Comparison of ENCODE assay signal across 9 cellular contexts in the genomic region with DNA sequence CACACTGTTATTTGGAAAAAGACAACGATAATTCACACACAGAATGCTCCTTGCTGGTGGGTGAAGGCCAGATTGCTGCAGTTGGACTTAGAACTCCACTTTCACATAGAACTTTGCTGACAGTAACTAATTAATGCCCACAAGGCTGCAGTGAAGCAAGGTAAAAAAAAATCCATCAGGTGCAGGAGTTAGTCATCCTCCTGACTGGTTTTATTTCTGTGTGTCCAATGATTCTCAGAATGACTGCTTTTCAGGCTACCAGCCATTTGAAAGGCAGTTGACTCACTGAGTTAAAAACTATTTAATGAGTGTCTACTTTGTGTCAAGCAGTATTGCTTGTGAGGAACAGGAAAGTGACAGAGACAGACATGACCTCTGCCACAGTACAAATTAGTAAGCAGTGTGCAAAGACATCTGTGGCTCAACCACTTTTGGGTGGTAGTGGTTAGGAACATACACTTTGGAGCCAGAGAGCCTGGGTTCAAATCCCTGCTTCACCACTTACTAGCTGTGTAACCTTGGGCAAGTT. TPM values are rescaled to one million over a fixed set of nuclear protein-coding genes. Genes with fewer than 3 reads are reported as not detected.
DNase-seq lines count a peak whose midpoint lies in the region; ATAC-seq, FAIRE-seq and TF ChIP-seq lines count a peak whose summit lies in the region.
"Had no signal": no experiment of that assay in that cellular context is flagged by ENCODE, and none has a peak within 500 bp of the region (broad histone marks: within the 10 kb centered on the region; RNA-seq: fewer than 3 reads in every experiment).

No MANE protein-coding gene starts in this region.

- peaks cover 22% of the 10 kb centered on the region for H3K9me3 Mint-ChIP-seq in endodermal cell

- peak overlapping the region; percentile 20 for H3K4me2 ChIP-seq in keratinocyte (ENCODE audit: control insufficient read depth, extremely low read depth, insufficient read depth, low read depth, low read length)

- no peak overlapping the region for H2AFZ ChIP-seq in keratinocyte (ENCODE audit: control insufficient read depth, low read length)

- H3K4me1 Mint-ChIP-seq in endodermal cell: peaks cover 40% of the 10 kb centered on the region

- H3K9me1 ChIP-seq in keratinocyte (ENCODE audit: control insufficient read depth, extremely low read depth, insufficient read depth, low read length): no peaks in the 10 kb centered on the region

- no peaks in the 10 kb centered on the region for H3K9me3 ChIP-seq in keratinocyte (ENCODE audit: control insufficient read depth, low read depth, low read length)
- peaks cover 16% of the 10 kb centered on the region for H3K9me3 ChIP-seq in endodermal cell (ENCODE audit: control insufficient read depth, low read length)

- H3K36me3 Mint-ChIP-seq in endodermal cell (ENCODE audit: low read depth): peaks cover 18% of the 10 kb centered on the region

- FAIRE-seq in keratinocyte (lab: Jason Lieb, UNC): peak; percentile 79
- FAIRE-seq: islet of Langerhans had no signal

- H3K9ac ChIP-seq in keratinocyte (ENCODE audit: control insufficient read depth, extremely low read depth, insufficient read depth, low read length) (no peak overlapping the region), endodermal cell (ENCODE audit: extremely low read depth, low read length, poor library complexity, severe bottlenecking) (no peak overlapping the region)

- H3K27me3 ChIP-seq in keratinocyte (ENCODE audit: control insufficient read depth, extremely low read depth, insufficient read depth, low read length) (no peaks in the 10 kb centered on the region), endodermal cell (ENCODE audit: control insufficient read depth, insufficient read depth, low read length, poor library complexity, severe bottlenecking) (no peaks in the 10 kb centered on the region)

- H3K27ac ChIP-seq in keratinocyte (ENCODE audit: control insufficient read depth, insufficient read depth, low read length) (peak overlapping the region; percentile 60), endodermal cell (ENCODE audit: low read depth, low read length) (no peak overlapping the region)

- dilution Hi-C loops in keratinocyte (cut with MboI; ENCODE audit: extremely low pct_ligation_motif_present, low sequenced_read_pairs): no loop called here

- peaks cover 32% of the 10 kb centered on the region for H3K4me1 ChIP-seq in keratinocyte (ENCODE audit: control insufficient read depth, extremely low read depth, insufficient read depth, low read length)
- H3K4me1 ChIP-seq in endodermal cell (ENCODE audit: control insufficient read depth, insufficient read depth, low read length): no peaks in the 10 kb centered on the region

- WGBS in endodermal cell (ENCODE audit: insufficient coverage in 1 of 2, insufficient read length in 1 of 2), 2 experiments: 100% methylated on average over 1 of the region's 1 CpG

- DNase-seq in RKO (ENCODE audit: low spot score) (peak; percentile 26), keratinocyte (ENCODE audit: low read depth, low spot score) (peak; percentile 38), NCI-H187 treated with DMSO at 0.1 percent for 48 hours (lab: John Stamatoyannopoulos, UW) (no peak), islet precursor cell (no peak), endodermal cell (no peak), hypothalamus (lab: John Stamatoyannopoulos, UW) (no peak)

- no peaks in the 10 kb centered on the region for H4K20me1 ChIP-seq in keratinocyte (ENCODE audit: control insufficient read depth, extremely low read depth, insufficient read depth, low read length)

- no peaks in the 10 kb centered on the region for H3K36me3 ChIP-seq in keratinocyte (ENCODE audit: control insufficient read depth in 2 of 2, extremely low read depth in 1 of 2, insufficient read depth in 2 of 2, low read length in 2 of 2)
- H3K36me3 ChIP-seq in endodermal cell (ENCODE audit: control insufficient read depth, insufficient read depth, low read length): no peaks in the 10 kb centered on the region

- ATAC-seq in GM18907 (IDR thresholded peaks at IDR 0.05; ENCODE audit: unreplicated experiment) (peak; percentile 68), HG02642 (IDR thresholded peaks at IDR 0.05; ENCODE audit: poor library complexity, unreplicated experiment) (peak; percentile 70)

- H3K27me3 Mint-ChIP-seq in endodermal cell (ENCODE audit: insufficient read depth): no peaks in the 10 kb centered on the region

- H3K4me3 ChIP-seq in keratinocyte (ENCODE audit: control insufficient read depth in 2 of 3, extremely low read depth in 1 of 3, insufficient read depth in 2 of 3, low read depth in 1 of 3, low read length in 3 of 3) (no peak overlapping the region), endodermal cell (ENCODE audit: low read length) (no peak overlapping the region)

- peaks cover 45% of the 10 kb centered on the region for H3K79me2 ChIP-seq in keratinocyte (ENCODE audit: control insufficient read depth, insufficient read depth, low read length)

- no peak overlapping the region for H3K27ac Mint-ChIP-seq in endodermal cell

- TF ChIP-seq CTCF in keratinocyte (optimal IDR thresholded peaks at IDR 0.05 in 1 of 3, IDR thresholded peaks at IDR 0.05 in 1 of 3, conservative IDR thresholded peaks at IDR 0.05 in 1 of 3; ENCODE audit: extremely low read depth in 1 of 3, insufficient read depth in 2 of 3, low read length in 3 of 3): no peak
- no peak for TF ChIP-seq CTCF in endodermal cell (conservative IDR thresholded peaks at IDR 0.05)

- no peak overlapping the region for H3K4me3 Mint-ChIP-seq in endodermal cell

RNA-seq across cellular contexts. Expression of a gene that starts 41.9 kb away (rescaled TPM):
- 39.7 to 66.7 TPM (median 53.3 TPM) in 3 replicates for polyA plus RNA-seq in keratinocyte
- 7.6 TPM for polyA plus RNA-seq in keratinocyte (2011; ENCODE audit: low read depth)
- polyA plus RNA-seq in keratinocyte (2011; cell fraction: cytosol; rRNA removed): 25.8 and 41.6 TPM in 2 replicates
- 62.1 and 78.0 TPM in 2 replicates for polyA plus RNA-seq in keratinocyte (2011; cell fraction: nucleus; rRNA removed)
- polyA plus RNA-seq in keratinocyte (2012; ENCODE audit: low replicate concordance): 32.5 and 65.4 TPM in 2 replicates
- polyA minus RNA-seq in keratinocyte: 58.5 to 102 TPM (median 68.6 TPM) in 3 replicates
- polyA minus RNA-seq in keratinocyte (2011; cell fraction: cytosol; rRNA and poly(A)+ RNA removed): 45.3 TPM
- 48.2 and 67.6 TPM in 2 replicates for polyA minus RNA-seq in keratinocyte (2011; cell fraction: nucleus; rRNA and poly(A)+ RNA removed)
- 100 to 1,000 TPM; 103 to 108 TPM for total RNA-seq in endodermal cell
- 140 TPM for polyA plus RNA-seq in endodermal cell (2013, experiment 1 of 2)
- polyA plus RNA-seq in endodermal cell (2013, experiment 2 of 2): 132 TPM

Comparison
In these comparisons a context has a peak if more than half of its experiments do, and no peak if none do; other contexts are left out.
1. DNase-seq: peak in RKO (single experiment) and keratinocyte (single experiment); none in NCI-H187 treated with DMSO at 0.1 percent for 48 hours (single experiment), islet precursor cell (single experiment), endodermal cell (single experiment) and hypothalamus (0 of 51).